Comparison of ENCODE assay signal across 6 cellular contexts in genomic region chr16:2008631-2009301, GRCh38. TPM values are rescaled to one million over a fixed set of nuclear protein-coding genes. Genes with fewer than 3 reads are reported as not detected.
DNase-seq lines count a peak whose midpoint lies in the region; ATAC-seq and TF ChIP-seq lines count a peak whose summit lies in the region.

No MANE protein-coding gene starts in this region.

- H3K27me3 ChIP-seq in PC-3 (ENCODE audit: low read length): no peaks in the 10 kb centered on the region

- no peaks in the 10 kb centered on the region for H3F3A ChIP-seq in PC-3 (ENCODE audit: low read length, unreplicated experiment)

- peak; percentile 2 for ATAC-seq in GM18909 (IDR thresholded peaks at IDR 0.05; ENCODE audit: poor library complexity, unreplicated experiment)
- no peak for ATAC-seq in PC-3
- no peak for ATAC-seq in stimulated activated naive CD8-positive, alpha-beta T cell treated with anti-CD3 and anti-CD28 coated beads, Interleukin-15, Interleukin-2, amounts not matched to agents 100 U/mL and 50 U/mL, for 24 hours

- peak overlapping the region; percentile 94 for H3K4me3 ChIP-seq in PC-3 (ENCODE audit: low read length)
- H3K4me3 ChIP-seq in fibroblast of mammary gland (ENCODE audit: control insufficient read depth, low read depth, low read length): peak overlapping the region; percentile 63

- DNase-seq in PC-3: peak; percentile 22
- peak; percentile 55 for DNase-seq in fibroblast of mammary gland (ENCODE audit: low read depth)
- DNase-seq in stimulated activated naive CD8-positive, alpha-beta T cell treated with anti-CD3 and anti-CD28 coated beads, Interleukin-15, Interleukin-2, amounts not matched to agents 100 U/mL and 50 U/mL, for 24 hours: peak; percentile 64
- DNase-seq in GM10248 (ENCODE audit: extremely low spot score): no peak
- no peak for DNase-seq in islet precursor cell

- H3K36me3 ChIP-seq in PC-3 (ENCODE audit: low read depth, low read length): peaks cover 3% of the 10 kb centered on the region; the same call in 1 of the 2 replicates

- peak overlapping the region; percentile 64 for H3K27ac ChIP-seq in PC-3 (ENCODE audit: low read length)

- H3K79me2 ChIP-seq in PC-3 (ENCODE audit: low read length): peaks cover 64% of the 10 kb centered on the region

- peaks cover 25% of the 10 kb centered on the region for H3K4me1 ChIP-seq in PC-3 (ENCODE audit: insufficient read depth, low read length)

- peak overlapping the region; percentile 91 for H3K4me2 ChIP-seq in PC-3 (ENCODE audit: low read length)

- BruUV-seq in PC-3 (replicated peaks; lab: Mats Ljungman, UMichigan): no TSS peak

- H3K9me3 ChIP-seq in PC-3 (ENCODE audit: low read length): no peaks in the 10 kb centered on the region

- CTCF ChIA-PET in PC-3 (lab: Charles Lee): interaction anchor here (1.3 kb wide), 1 partner anchor 14 kb away, joined by 20 read pairs; no protein-coding TSS in a partner anchor
- CTCF ChIA-PET in GM10248 (lab: Yijun Ruan, JAX): interaction anchor here (0.9 to 1.9 kb wide), 9 partner anchors 11 to 303 kb away, joined by 3 to 6 read pairs (median 4); partner anchors contain the start of genes MAPK8IP3, NPW, NTHL1 and TSC2

- H3K9ac ChIP-seq in PC-3 (ENCODE audit: low read length): peak overlapping the region; percentile 97

- POLR2A ChIA-PET in PC-3 (lab: Charles Lee; ENCODE audit: unreplicated experiment): interaction anchor here (0.6 kb wide), 1 partner anchor 14 kb away, joined by 9 read pairs; no protein-coding TSS in a partner anchor
- POLR2A ChIA-PET in GM10248 (lab: Yijun Ruan, JAX): interaction anchor here (2.8 kb wide), 1 partner anchor 146 kb away, joined by 13 read pairs; the partner anchor contains the start of gene TRAF7

- H2AFZ ChIP-seq in PC-3 (ENCODE audit: low read length): no peak overlapping the region

- H4K20me1 ChIP-seq in PC-3 (ENCODE audit: low read length): peaks cover 27% of the 10 kb centered on the region

- intact Hi-C loops in PC-3 (cut with micrococcal nuclease): no loop called here

- no peaks in the 10 kb centered on the region for H3K9me2 ChIP-seq in PC-3 (replicated peaks; ENCODE audit: low read length)

- TF ChIP-seq CTCF in PC-3 (conservative IDR thresholded peaks at IDR 0.05; ENCODE audit: low read depth, low read length): no peak
- no peak for TF ChIP-seq CTCF in fibroblast of mammary gland (conservative IDR thresholded peaks at IDR 0.05; ENCODE audit: control insufficient read depth, insufficient read depth, low read depth, low read length)
- no peak for TF ChIP-seq CTCF in GM10248 (IDR thresholded peaks at IDR 0.05; ENCODE audit: control extremely low read depth, extremely low read depth, low read depth, missing control alignments)

RNA-seq across cellular contexts. Expression of gene ZNF598, which starts 0.9 kb away (rescaled TPM):
- total RNA-seq in PC-3 (2014; rRNA removed): 44.4 and 60.1 TPM in 2 replicates

RNA-seq across cellular contexts. Expression of gene NPW, which starts 10.8 kb away (rescaled TPM):
- 3.8 and 5.6 TPM in 2 replicates for total RNA-seq in PC-3 (2014; rRNA removed)

RNA-seq across cellular contexts. Expression of gene NHERF2, which starts 17.9 kb away (rescaled TPM):
- total RNA-seq in PC-3 (2014; rRNA removed): 145 and 160 TPM in 2 replicates

RNA-seq across cellular contexts. Expression of gene SYNGR3, which starts 19.0 kb away (rescaled TPM):
- 1.5 and 2.8 TPM in 2 replicates for total RNA-seq in PC-3 (2014; rRNA removed)

RNA-seq across cellular contexts. Expression of gene GFER, which starts 24.8 kb away (rescaled TPM):
- 66.8 and 77.2 TPM in 2 replicates for total RNA-seq in PC-3 (2014; rRNA removed)

Comparison
In these comparisons a context has a peak if more than half of its experiments do, and no peak if none do; other contexts are left out.
1. DNase-seq: peak in PC-3 (single experiment), fibroblast of mammary gland (single experiment) and stimulated activated naive CD8-positive, alpha-beta T cell treated with anti-CD3 and anti-CD28 coated beads, Interleukin-15, Interleukin-2, amounts not matched to agents 100 U/mL and 50 U/mL, for 24 hours (single experiment); none in GM10248 (single experiment) and islet precursor cell (single experiment).